In the genomic region with DNA sequence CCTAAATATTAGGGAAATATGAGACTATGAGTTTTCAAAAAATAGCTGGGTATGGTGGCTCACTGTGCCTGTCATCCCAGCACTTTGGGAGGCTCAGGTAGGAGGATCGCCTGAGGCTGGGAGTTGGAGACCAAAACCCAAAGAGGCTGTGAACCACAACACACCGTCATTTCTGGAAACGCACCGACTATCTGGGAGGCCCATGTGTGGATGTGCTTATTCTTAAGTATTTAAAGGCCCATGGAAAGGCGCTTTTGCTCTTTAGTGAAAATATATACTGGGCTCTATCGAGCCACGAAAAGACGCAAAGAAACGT, we compare ENCODE assay signal across 1 cellular context.
A peak's percentile ranks its signal among the peaks of the same experiment; 100 is the strongest.
TF ChIP-seq lines count a peak whose summit lies in the region.

No MANE protein-coding gene starts in this region.

TF ChIP-seq in HepG2, 621 proteins besides CTCF, POLR2A, EP300 and RAD21:
- TF ChIP-seq BCLAF1 (IDR thresholded peaks at IDR 0.05) = no peak
- TF ChIP-seq, protein P1, sequence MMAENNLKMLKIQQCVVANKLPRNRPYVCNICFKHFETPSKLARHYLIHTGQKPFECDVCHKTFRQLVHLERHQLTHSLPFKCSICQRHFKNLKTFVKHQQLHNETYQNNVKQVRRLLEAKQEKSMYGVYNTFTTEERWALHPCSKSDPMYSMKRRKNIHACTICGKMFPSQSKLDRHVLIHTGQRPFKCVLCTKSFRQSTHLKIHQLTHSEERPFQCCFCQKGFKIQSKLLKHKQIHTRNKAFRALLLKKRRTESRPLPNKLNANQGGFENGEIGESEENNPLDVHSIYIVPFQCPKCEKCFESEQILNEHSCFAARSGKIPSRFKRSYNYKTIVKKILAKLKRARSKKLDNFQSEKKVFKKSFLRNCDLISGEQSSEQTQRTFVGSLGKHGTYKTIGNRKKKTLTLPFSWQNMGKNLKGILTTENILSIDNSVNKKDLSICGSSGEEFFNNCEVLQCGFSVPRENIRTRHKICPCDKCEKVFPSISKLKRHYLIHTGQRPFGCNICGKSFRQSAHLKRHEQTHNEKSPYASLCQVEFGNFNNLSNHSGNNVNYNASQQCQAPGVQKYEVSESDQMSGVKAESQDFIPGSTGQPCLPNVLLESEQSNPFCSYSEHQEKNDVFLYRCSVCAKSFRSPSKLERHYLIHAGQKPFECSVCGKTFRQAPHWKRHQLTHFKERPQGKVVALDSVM (CRISPR knock-in tag; IDR thresholded peaks at IDR 0.05) = peak; percentile 75
TF ChIP-seq in HepG2: peak in this region for 1.
